17 cellular contexts compared by ENCODE assay signal in genomic region chr12:88756153-88756552, GRCh38.
DNase-seq lines count a peak whose midpoint lies in the region; TF ChIP-seq lines count a peak whose summit lies in the region.
"Had no signal": no experiment of that assay in that cellular context is flagged by ENCODE, and none has a peak within 500 bp of the region (broad histone marks: within the 10 kb centered on the region; RNA-seq: fewer than 3 reads in every experiment).

No MANE protein-coding gene starts in this region.

- H3K4me1 ChIP-seq in testis = peaks cover 4% of the 10 kb centered on the region
- H3K4me1 ChIP-seq: BE2C had no signal

- no peak for TF ChIP-seq CTCF in testis (IDR thresholded peaks at IDR 0.05)

- H3K27me3 ChIP-seq in testis = no peaks in the 10 kb centered on the region
- H3K27me3 ChIP-seq: BE2C had no signal

- intact Hi-C loops in testis (cut with DNase I; ENCODE audit: low total_unique reads) = no loop called here

- WGBS in testis, 2 donors = 70 to 74% methylated on average over 3 of the region's 3 CpGs

- peak overlapping the region; percentile 43 to 71 for H3K27ac ChIP-seq in testis

- no peaks in the 10 kb centered on the region for H3K36me3 ChIP-seq in testis (ENCODE audit: low read depth, missing control alignments)
- H3K36me3 ChIP-seq: BE2C had no signal

- no peak overlapping the region for H3K4me3 ChIP-seq in testis
- H3K4me3 ChIP-seq: GM12878 had no signal

- DNase-seq in EL (peak; percentile 40), NCI-H2196 (lab: John Stamatoyannopoulos, UW; ENCODE audit: unreplicated experiment) (peak; percentile 14), myocyte (ENCODE audit: low read depth) (peak; percentile 47), testis (no peak), DMS153 (lab: John Stamatoyannopoulos, UW) (no peak)
- no peak for DNase-seq in activated CD4-positive, CD25-positive, alpha-beta regulatory T cell treated with anti-CD3 and anti-CD28 coated beads, Interleukin-2, amount 50 U/mL, for 72 hours
- no peak for DNase-seq in stimulated activated CD4-positive, alpha-beta T cell treated with anti-CD3 and anti-CD28 coated beads, Interleukin-4, amount 100 ng/mL, for 24 hours
- DNase-seq: ACHN; BE2C; C1 segment of cervical spinal cord; CD4-positive, CD25-positive, alpha-beta regulatory T cell; CD8-positive, alpha-beta memory T cell; COR-L47; DMS 273 treated with DMSO at 0.1 percent for 48 hours; GOT3; H7 had no signal

- no peak for TF ChIP-seq POLR2A in testis (IDR thresholded peaks at IDR 0.05)

- no peaks in the 10 kb centered on the region for H3K9me3 ChIP-seq in testis
- H3K9me3 ChIP-seq: BE2C had no signal

Comparison
In these comparisons a context has a peak if more than half of its experiments do, and no peak if none do; other contexts are left out.
1. DNase-seq: peak in EL (single experiment), NCI-H2196 (single experiment) and myocyte (single experiment); none in testis (single experiment), activated CD4-positive, CD25-positive, alpha-beta regulatory T cell treated with anti-CD3 and anti-CD28 coated beads, Interleukin-2, amount 50 U/mL, for 72 hours (single experiment), stimulated activated CD4-positive, alpha-beta T cell treated with anti-CD3 and anti-CD28 coated beads, Interleukin-4, amount 100 ng/mL, for 24 hours (single experiment) and DMS153 (single experiment).